Comparison of ENCODE assay signal across 8 cellular contexts in the genomic region with DNA sequence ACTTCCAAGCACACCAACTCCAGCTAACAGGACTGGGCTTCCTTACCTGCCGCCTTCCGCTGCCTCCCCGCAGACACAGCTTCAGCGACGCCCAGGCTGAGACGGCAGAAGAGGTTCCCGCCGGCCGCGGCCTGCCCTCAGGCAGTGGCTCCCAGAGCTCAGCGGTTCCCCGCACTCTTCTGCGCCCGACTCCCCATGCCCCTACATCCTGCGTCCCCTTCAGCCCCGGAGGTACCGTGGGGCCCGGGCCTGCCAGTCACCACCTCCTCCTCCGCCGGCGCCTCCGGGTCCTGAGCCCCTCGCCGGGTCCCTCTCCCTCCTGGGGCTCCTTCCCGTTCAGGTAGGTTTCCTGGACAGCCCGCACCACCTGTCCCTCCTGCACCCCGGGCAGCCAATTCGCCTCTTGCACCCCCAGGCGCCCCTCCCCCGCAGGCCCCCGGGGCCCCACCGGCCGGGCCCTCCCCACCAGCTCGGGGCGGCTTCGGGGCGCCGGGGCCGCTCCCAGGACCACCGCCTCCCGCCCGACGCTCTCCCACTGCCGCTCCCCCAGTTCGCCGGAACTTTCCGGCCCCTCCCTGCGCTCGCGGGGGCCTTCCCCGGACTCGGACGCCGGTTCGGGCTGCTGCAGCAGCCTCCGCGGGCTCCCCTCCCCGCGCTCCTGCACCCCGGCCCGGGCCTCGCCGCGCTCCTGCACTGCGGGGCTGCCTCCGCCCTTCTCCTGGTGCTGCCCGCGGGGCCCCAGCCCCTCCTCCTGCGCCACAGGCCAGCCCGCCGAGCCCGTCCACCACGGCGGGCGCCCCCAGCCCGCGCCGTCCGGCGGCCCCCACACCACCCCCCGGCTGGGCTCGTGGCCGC. TPM values are rescaled to one million over a fixed set of nuclear protein-coding genes. Genes with fewer than 3 reads are reported as not detected.
DNase-seq lines count a peak whose midpoint lies in the region; ATAC-seq and TF ChIP-seq lines count a peak whose summit lies in the region.

TNK2 (minus strand) TSS at position 113 of the 855 bp plus-strand sequence. CDS start 19,963 bp downstream, outside the sequence.

- H3K4me1 ChIP-seq in NT2/D1 (ENCODE audit: insufficient read depth, insufficient read length) (peaks cover 21% of the 10 kb centered on the region), cardiac muscle cell (ENCODE audit: low read depth) (peaks cover 22% of the 10 kb centered on the region), prostate gland (replicated peaks) (peaks cover 22% of the 10 kb centered on the region)

- H3K27me3 ChIP-seq in NT2/D1 (ENCODE audit: insufficient read depth, insufficient read length): peaks cover 3% of the 10 kb centered on the region
- no peaks in the 10 kb centered on the region for H3K27me3 ChIP-seq in cardiac muscle cell
- no peaks in the 10 kb centered on the region for H3K27me3 ChIP-seq in prostate gland (replicated peaks; ENCODE audit: insufficient read depth)

- H3K9me3 ChIP-seq in NT2/D1 (ENCODE audit: insufficient read depth, low read length): no peaks in the 10 kb centered on the region
- no peaks in the 10 kb centered on the region for H3K9me3 ChIP-seq in cardiac muscle cell (ENCODE audit: low read depth)
- H3K9me3 ChIP-seq in prostate gland: no peaks in the 10 kb centered on the region

- H3K27ac ChIP-seq in cardiac muscle cell (peak within 1 kb of the TSS; percentile 64), prostate gland (peak within 1 kb of the TSS; percentile 70 to 83)

- WGBS in prostate gland: under 1% methylated on average over 51 of the region's 83 CpGs

- TF ChIP-seq POLR2A in prostate gland (IDR thresholded peaks at IDR 0.05): no peak

- H3K4me3 ChIP-seq in GM12864 (ENCODE audit: low read depth, low read length) (peak within 1 kb of the TSS; percentile 55), NT2/D1 (ENCODE audit: insufficient read length, low read depth) (peak within 1 kb of the TSS; percentile 83), cardiac muscle cell (peak within 1 kb of the TSS; percentile 67), prostate gland (peak within 1 kb of the TSS; percentile 72 to 80)

- intact Hi-C loops in prostate gland (cut with DNase I): no loop called here

- DNase-seq in GM12864 (ENCODE audit: low read depth): no peak
- no peak for DNase-seq in NT2/D1 (ENCODE audit: low read depth, low spot score)
- DNase-seq in activated naive CD4-positive, alpha-beta T cell treated with anti-CD3 and anti-CD28 coated beads, Interleukin-2, amount 50 U/mL, for 16 hours: peak; percentile 45
- DNase-seq in cardiac muscle cell (ENCODE audit: low read depth in 1 of 2, low spot score in 1 of 2): peak in 1 of 2 donors; percentile 59
- DNase-seq in prostate gland (ENCODE audit: low spot score): no peak
- no peak for DNase-seq in NCI-H187 (lab: John Stamatoyannopoulos, UW)
- DNase-seq in GF-D8 (lab: John Stamatoyannopoulos, UW): no peak

- H3K36me3 ChIP-seq in NT2/D1 (ENCODE audit: insufficient read depth, insufficient read length, low read length): peaks cover 11% of the 10 kb centered on the region
- H3K36me3 ChIP-seq in cardiac muscle cell: no peaks in the 10 kb centered on the region
- H3K36me3 ChIP-seq in prostate gland: no peaks in the 10 kb centered on the region

- TF ChIP-seq CTCF in GM12864 (IDR thresholded peaks at IDR 0.05; ENCODE audit: low read depth, low read length, missing control alignments) (no peak), cardiac muscle cell (IDR thresholded peaks at IDR 0.05; ENCODE audit: low read depth, low read length) (no peak), prostate gland (IDR thresholded peaks at IDR 0.05) (no peak)

- peak; percentile 14 for ATAC-seq in HG02571 (IDR thresholded peaks at IDR 0.05; ENCODE audit: unreplicated experiment)

- peak within 1 kb of the TSS; percentile 92 for H3K9ac ChIP-seq in NT2/D1 (ENCODE audit: insufficient read length, low read depth)

RNA-seq across cellular contexts. Expression of gene TNK2, which starts in this region (rescaled TPM):
- 61.5 and 95.3 TPM in 2 replicates for total RNA-seq in cardiac muscle cell
- 26.1 and 29.8 TPM in 2 replicates for polyA plus RNA-seq in cardiac muscle cell
- 100 to 1,000 TPM in 1 of 2 donors, 10 to 100 TPM in 1; 34.9 to 100 TPM for total RNA-seq in prostate gland
